ENCODE assay signal across 8 cellular contexts in genomic region chr5:177086918-177087706, GRCh38. TPM values are rescaled to one million over a fixed set of nuclear protein-coding genes. Genes with fewer than 3 reads are reported as not detected.
DNase-seq lines count a peak whose midpoint lies in the region; ATAC-seq and TF ChIP-seq lines count a peak whose summit lies in the region.

No MANE protein-coding gene starts in this region.

- no peaks in the 10 kb centered on the region for H3K9me3 ChIP-seq in trophoblast cell (ENCODE audit: insufficient read depth, low read depth, low read length)

- H2BK120ac ChIP-seq in trophoblast cell (ENCODE audit: insufficient read depth, low read length, poor library complexity): no peak overlapping the region

- no peak overlapping the region for H2BK12ac ChIP-seq in trophoblast cell (ENCODE audit: low read length)

- no CpG with 5 or more reads among the region's 60 CpGs for WGBS in trophoblast cell (ENCODE audit: extremely low coverage, insufficient coverage, insufficient read length)
- 4% methylated on average over 60 of the region's 60 CpGs for WGBS in urinary bladder

- no peak overlapping the region for H3K9ac ChIP-seq in trophoblast cell (ENCODE audit: low read length)

- peak overlapping the region; percentile 70 for H4K8ac ChIP-seq in trophoblast cell (ENCODE audit: low read depth, low read length)

- peak overlapping the region; percentile 42 for H4K91ac ChIP-seq in trophoblast cell (ENCODE audit: low read depth, low read length)

- H3K18ac ChIP-seq in trophoblast cell (ENCODE audit: low read length): peak overlapping the region; percentile 8

- H3K4me3 ChIP-seq in fibroblast of the aortic adventitia (ENCODE audit: low read depth, low read length) (peak overlapping the region; percentile 49), trophoblast cell (ENCODE audit: low read depth, low read length) (peak overlapping the region; percentile 73), urinary bladder (ENCODE audit: low read depth, low read length) (peak overlapping the region; percentile 46)

- H2AFZ ChIP-seq in trophoblast cell (ENCODE audit: insufficient read depth, low read length, poor library complexity): peak overlapping the region; percentile 89

- peak; percentile 77 for ATAC-seq in GM18502 (IDR thresholded peaks at IDR 0.05; ENCODE audit: poor library complexity, unreplicated experiment)
- peak; percentile 66 for ATAC-seq in HG02642 (IDR thresholded peaks at IDR 0.05; ENCODE audit: poor library complexity, unreplicated experiment)

- H3K79me1 ChIP-seq in trophoblast cell (ENCODE audit: low read length): peaks cover 6% of the 10 kb centered on the region

- no peak overlapping the region for H2BK5ac ChIP-seq in trophoblast cell (ENCODE audit: low read depth, low read length, poor library complexity)

- peak; percentile 36 for TF ChIP-seq CTCF in fibroblast of the aortic adventitia (IDR thresholded peaks at IDR 0.05; ENCODE audit: insufficient read depth, low read length)

- peak overlapping the region; percentile 82 for H3K4me2 ChIP-seq in trophoblast cell (ENCODE audit: low read length)

- no peak overlapping the region for H2AK5ac ChIP-seq in trophoblast cell (ENCODE audit: low read length)

- H4K12ac ChIP-seq in trophoblast cell (ENCODE audit: low read depth, low read length): peak overlapping the region; percentile 27

- H3K79me2 ChIP-seq in trophoblast cell (ENCODE audit: control insufficient read depth, insufficient read depth, low read length, poor library complexity): peaks cover 2% of the 10 kb centered on the region

- DNase-seq in NCI-H510A (lab: John Stamatoyannopoulos, UW) (peak; percentile 39), activated T-cell treated with anti-CD3 and anti-CD28 coated beads for 24 hours (ENCODE audit: low read depth) (peak; percentile 37), fibroblast of the aortic adventitia (ENCODE audit: low read depth) (no peak), trophoblast cell (peak in 1 of 2 donors; percentile 35), superior temporal gyrus (ENCODE audit: extremely low spot score) (no peak)

- peaks cover 8 to 10% of the 10 kb centered on the region in 2 experiments for H3K4me1 ChIP-seq in trophoblast cell (ENCODE audit: control insufficient read depth in 1 of 2, insufficient read depth in 2 of 2, low read length in 2 of 2)
- no peaks in the 10 kb centered on the region for H3K4me1 ChIP-seq in urinary bladder (ENCODE audit: insufficient read depth)

- no peaks in the 10 kb centered on the region for H3K36me3 ChIP-seq in trophoblast cell (ENCODE audit: control insufficient read depth in 1 of 2, insufficient read depth in 2 of 2, low read length in 2 of 2)
- H3K36me3 ChIP-seq in urinary bladder (ENCODE audit: insufficient read depth): no peaks in the 10 kb centered on the region

- H3K4ac ChIP-seq in trophoblast cell (ENCODE audit: low read depth, low read length): peak overlapping the region; percentile 37

- no peaks in the 10 kb centered on the region for H3K27me3 ChIP-seq in trophoblast cell (ENCODE audit: insufficient read depth, low read length)

- H3K27ac ChIP-seq in trophoblast cell (ENCODE audit: low read depth, low read length): no peak overlapping the region
- H3K27ac ChIP-seq in urinary bladder (ENCODE audit: low read depth): no peak overlapping the region

- H3K23ac ChIP-seq in trophoblast cell (ENCODE audit: low read length): no peak overlapping the region

- peak overlapping the region; percentile 70 for H3K14ac ChIP-seq in trophoblast cell (ENCODE audit: low read length)

RNA-seq across cellular contexts. Expression of gene FGFR4, which starts 0.4 kb away (rescaled TPM):
- 0.74 TPM in 1 of 2 replicates, not detected in the other for total RNA-seq in fibroblast of the aortic adventitia (ENCODE audit: low replicate concordance)
- 4.8 and 5.3 TPM in 2 replicates for polyA plus RNA-seq in trophoblast cell (2013)
- 7.2 TPM for total RNA-seq in urinary bladder
- 12.8 TPM for polyA plus RNA-seq in urinary bladder

RNA-seq across cellular contexts. Expression of gene NSD1, which starts 46.5 kb away (rescaled TPM):
- total RNA-seq in fibroblast of the aortic adventitia (ENCODE audit: low replicate concordance) (50.3 and 136 TPM in 2 replicates), urinary bladder (85.7 TPM)
- 22.2 and 23.8 TPM in 2 replicates for polyA plus RNA-seq in trophoblast cell (2013)
- 14.7 TPM for polyA plus RNA-seq in urinary bladder

Comparison
In these comparisons a context has a peak if more than half of its experiments do, and no peak if none do; other contexts are left out.
1. DNase-seq: peak in NCI-H510A (single experiment) and activated T-cell treated with anti-CD3 and anti-CD28 coated beads for 24 hours (single experiment); none in fibroblast of the aortic adventitia (single experiment) and superior temporal gyrus (single experiment).
2. Peak in every context shown above with its lines, with median percentiles within 50 percentile points of each other: H3K4me3 ChIP-seq.